Comparison of ENCODE assay signal across 8 cellular contexts in the genomic region with DNA sequence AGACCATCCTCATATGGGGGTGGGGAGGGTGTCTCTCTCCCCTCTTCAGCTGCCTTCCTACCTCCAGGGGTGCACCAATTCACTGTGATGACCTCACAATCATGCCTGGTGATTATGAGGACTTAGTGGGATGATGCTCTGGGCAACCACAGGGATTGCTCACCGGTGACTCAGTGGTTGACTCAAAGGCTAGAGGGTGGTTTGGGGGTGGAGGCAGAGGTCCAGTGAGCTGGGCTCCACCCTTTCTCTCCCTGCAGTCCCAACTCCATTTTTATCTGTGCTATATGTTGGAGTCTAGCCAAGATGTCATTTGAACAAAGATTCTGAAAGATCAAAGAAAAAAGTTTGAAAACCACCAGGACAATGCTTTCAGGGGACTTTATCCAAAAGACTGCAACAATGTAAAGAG.
DNase-seq lines count a peak whose midpoint lies in the region; TF ChIP-seq lines count a peak whose summit lies in the region.

No MANE protein-coding gene starts in this region.

- H3K27ac Mint-ChIP-seq in brain: peak overlapping the region in 3 of 5 experiments; percentile 23 to 77 (median 76)
- H3K27ac Mint-ChIP-seq in endothelial cell (ENCODE audit: unreplicated experiment): no peak overlapping the region
- H3K27ac Mint-ChIP-seq in CD8-positive, alpha-beta memory T cell: no peak overlapping the region

- H3K27me3 Mint-ChIP-seq in brain (no peaks in the 10 kb centered on the region), endothelial cell (ENCODE audit: unreplicated experiment) (peaks cover 2% of the 10 kb centered on the region)
- peaks cover 0 to 3% of the 10 kb centered on the region in 2 donors for H3K27me3 Mint-ChIP-seq in CD8-positive, alpha-beta memory T cell

- peak; percentile 94 for DNase-seq in BJ (ENCODE audit: low read depth)
- DNase-seq in HT1080 (ENCODE audit: low read depth): peak; percentile 100
- peak; percentile 98 for DNase-seq in non-pigmented ciliary epithelial cell (ENCODE audit: low read depth)
- no peak for DNase-seq in DMS153 (lab: John Stamatoyannopoulos, UW)
- DNase-seq in endothelial cell (ENCODE audit: low spot score): no peak
- DNase-seq in CD8-positive, alpha-beta memory T cell: no peak
- DNase-seq in NCI-H2171 (lab: John Stamatoyannopoulos, UW): no peak

- H3K4me3 Mint-ChIP-seq in brain (no peak overlapping the region), endothelial cell (ENCODE audit: unreplicated experiment) (no peak overlapping the region)
- no peak overlapping the region for H3K4me3 Mint-ChIP-seq in CD8-positive, alpha-beta memory T cell

- no peaks in the 10 kb centered on the region for H3K27me3 ChIP-seq in BJ (ENCODE audit: control insufficient read depth, insufficient read depth, low read length)
- H3K27me3 ChIP-seq in CD8-positive, alpha-beta memory T cell (ENCODE audit: insufficient read depth, low read length, poor library complexity, severe bottlenecking): no peaks in the 10 kb centered on the region

- H3K4me1 ChIP-seq in CD8-positive, alpha-beta memory T cell (ENCODE audit: insufficient read depth, low read length): no peaks in the 10 kb centered on the region

- POLR2A ChIA-PET in BJ (lab: Charles Lee): interaction anchor here (0.6 kb wide), 1 partner anchor 175 kb away, joined by 3 read pairs; no protein-coding TSS in a partner anchor
- POLR2A ChIA-PET in CD8-positive, alpha-beta memory T cell (lab: Charles Lee): no interaction called here

- H3K36me3 Mint-ChIP-seq in brain (no peaks in the 10 kb centered on the region), endothelial cell (ENCODE audit: low read depth, unreplicated experiment) (no peaks in the 10 kb centered on the region)
- no peaks in the 10 kb centered on the region for H3K36me3 Mint-ChIP-seq in CD8-positive, alpha-beta memory T cell

- H3K9me3 Mint-ChIP-seq in brain (peaks cover 0 to 2% (median 0%) of the 10 kb centered on the region in 5 experiments), endothelial cell (ENCODE audit: unreplicated experiment) (no peaks in the 10 kb centered on the region)
- no peaks in the 10 kb centered on the region for H3K9me3 Mint-ChIP-seq in CD8-positive, alpha-beta memory T cell

- no peaks in the 10 kb centered on the region for H3K36me3 ChIP-seq in BJ (ENCODE audit: control insufficient read depth, insufficient read depth, low read length)
- no peaks in the 10 kb centered on the region for H3K36me3 ChIP-seq in CD8-positive, alpha-beta memory T cell (ENCODE audit: insufficient read depth, low read length)

- peaks cover 30% of the 10 kb centered on the region for H3K4me1 Mint-ChIP-seq in brain
- H3K4me1 Mint-ChIP-seq in endothelial cell (ENCODE audit: unreplicated experiment): no peaks in the 10 kb centered on the region
- no peaks in the 10 kb centered on the region for H3K4me1 Mint-ChIP-seq in CD8-positive, alpha-beta memory T cell

- CTCF ChIA-PET in BJ (lab: Yijun Ruan, JAX): interaction anchor here (0.7 to 1.1 kb wide), 4 partner anchors 41 to 120 kb away, joined by 3 to 4 read pairs (median 3); no protein-coding TSS in a partner anchor
- CTCF ChIA-PET in CD8-positive, alpha-beta memory T cell (lab: Charles Lee): no interaction called here

- H3K9me3 ChIP-seq in CD8-positive, alpha-beta memory T cell (ENCODE audit: low read length): no peaks in the 10 kb centered on the region

- peak; percentile 42 for TF ChIP-seq CTCF in BJ (IDR thresholded peaks at IDR 0.05; ENCODE audit: insufficient read depth, low read depth, low read length)
- TF ChIP-seq CTCF in brain (conservative IDR thresholded peaks at IDR 0.05): no peak
- no peak for TF ChIP-seq CTCF in endothelial cell (IDR thresholded peaks at IDR 0.05; ENCODE audit: unreplicated experiment)

- no peak overlapping the region for H3K27ac ChIP-seq in CD8-positive, alpha-beta memory T cell (ENCODE audit: low read depth, low read length)

- H3K4me3 ChIP-seq in BJ (ENCODE audit: low read depth, low read length): no peak overlapping the region
- H3K4me3 ChIP-seq in CD8-positive, alpha-beta memory T cell (ENCODE audit: low read length): no peak overlapping the region

Comparison
In these comparisons a context has a peak if more than half of its experiments do, and no peak if none do; other contexts are left out.
1. DNase-seq: peak in BJ (single experiment), HT1080 (single experiment) and non-pigmented ciliary epithelial cell (single experiment); none in DMS153 (single experiment), endothelial cell (single experiment), CD8-positive, alpha-beta memory T cell (0 of 5) and NCI-H2171 (single experiment).
2. H3K27ac Mint-ChIP-seq: peak in brain (3 of 5); none in endothelial cell (single experiment) and CD8-positive, alpha-beta memory T cell (0 of 8).